Comparison of ENCODE assay signal across 27 cellular contexts in genomic region chr1:200912737-200913407, GRCh38. TPM values are rescaled to one million over a fixed set of nuclear protein-coding genes. Genes with fewer than 3 reads are reported as not detected.
DNase-seq lines count a peak whose midpoint lies in the region; ATAC-seq and TF ChIP-seq lines count a peak whose summit lies in the region.
"Had no signal": no experiment of that assay in that cellular context is flagged by ENCODE, and none has a peak within 500 bp of the region (broad histone marks: within the 10 kb centered on the region; RNA-seq: fewer than 3 reads in every experiment).

No MANE protein-coding gene starts in this region.

- no peaks in the 10 kb centered on the region for H3K27me3 Mint-ChIP-seq in MCF 10A (ENCODE audit: insufficient read depth, unreplicated experiment)
- H3K27me3 Mint-ChIP-seq: stimulated activated memory B cell treated with anti-CD40 and anti-IgM and Interleukin-4, amounts not matched to agents 10 μg/mL and 1 μg/mL and 100 μg/mL, for 72 hours had no signal

- DNase-seq in NCI-H1105 treated with DMSO at 0.1 percent for 48 hours (lab: John Stamatoyannopoulos, UW) = peak; percentile 69
- peak; percentile 91 for DNase-seq in MCF 10A (ENCODE audit: unreplicated experiment)
- DNase-seq in head of caudate nucleus = peak in 37 of 42 donors; percentile 7 to 73 (median 47)
- DNase-seq in posterior vena cava (ENCODE audit: low spot score) = peak; percentile 29
- DNase-seq in NCI-H2029 (lab: John Stamatoyannopoulos, UW) = no peak
- no peak for DNase-seq in SK-N-SH
- DNase-seq: activated CD4-positive, alpha-beta T cell treated with anti-CD3 and anti-CD28 coated beads for 4 hours; activated CD8-positive, alpha-beta memory T cell treated with anti-CD3 and anti-CD28 coated beads for 24 hours; activated gamma-delta T cell treated with Interleukin-2 at 50 U/mL for 16 hours; activated naive CD8-positive, alpha-beta T cell treated with anti-CD3 and anti-CD28 coated beads, Interleukin-2, amount 50 U/mL, for 24 hours; activated T-cell treated with anti-CD3 and anti-CD28 coated beads, Interleukin-2, amount 50 U/mL, for 1 hour; cerebellar nuclear complex; effector CD4-positive, alpha-beta T cell; gastrocnemius medialis; NCI-H1417; NCI-H510A treated with DMSO at 0.1 percent for 48 hours; stimulated activated CD4-positive, alpha-beta T cell treated with anti-CD3 and anti-CD28 coated beads, Interleukin-2, amount 100 ng/mL, for 48 hours had no signal

- ATAC-seq in HG02642 (IDR thresholded peaks at IDR 0.05; ENCODE audit: poor library complexity, unreplicated experiment) = no peak
- ATAC-seq in HG03378 (IDR thresholded peaks at IDR 0.05; ENCODE audit: unreplicated experiment) = no peak
- ATAC-seq: activated naive CD8-positive, alpha-beta T cell treated with anti-CD3 and anti-CD28 coated beads, Interleukin-2, amount 50 U/mL, for 24 hours; gastrocnemius medialis; HCT116; stimulated activated memory B cell treated with anti-CD40 and anti-IgM and Interleukin-4, amounts not matched to agents 10 μg/mL and 1 μg/mL and 100 μg/mL, for 72 hours had no signal

- POLR2A ChIA-PET in MCF 10A (lab: Yijun Ruan, JAX) = interaction anchor here (0.5 to 4.8 kb wide), 7 partner anchors 8 to 291 kb away, joined by 3 to 52 read pairs (median 3); partner anchors contain the start of gene INAVA
- POLR2A ChIA-PET in SK-N-SH (lab: Yijun Ruan, JAX) = no interaction called here

- no peaks in the 10 kb centered on the region for H4K20me1 ChIP-seq in SK-N-SH (ENCODE audit: insufficient read depth)

- no peak overlapping the region for H3K27ac ChIP-seq in SK-N-SH (ENCODE audit: low read depth in 2 of 2, low read length in 1 of 2)
- H3K27ac ChIP-seq: C4-2B, esophagus muscularis mucosa, gastrocnemius medialis, thoracic aorta had no signal

- intact Hi-C loops in MCF 10A (cut with micrococcal nuclease) (no loop called here), head of caudate nucleus (cut with DNase I) (no loop called here), posterior vena cava (cut with DNase I) (no loop called here)

- no peaks in the 10 kb centered on the region for H3K79me2 ChIP-seq in SK-N-SH (ENCODE audit: insufficient read depth)

- no peak overlapping the region for H3K9ac ChIP-seq in SK-N-SH

- no TSS peak for BruUV-seq in MCF 10A (replicated peaks; lab: Mats Ljungman, UMichigan)

- peaks cover 67% of the 10 kb centered on the region for H3K36me3 Mint-ChIP-seq in MCF 10A (ENCODE audit: insufficient read depth, unreplicated experiment)

- H2AFZ ChIP-seq in SK-N-SH (ENCODE audit: low read depth) = no peak overlapping the region

- no peaks in the 10 kb centered on the region for H3K27me3 ChIP-seq in SK-N-SH (ENCODE audit: insufficient read depth)
- H3K27me3 ChIP-seq: gastrocnemius medialis had no signal

- no peak overlapping the region for H3K4me3 ChIP-seq in SK-N-SH (ENCODE audit: low read depth in 2 of 2, low read length in 1 of 2)
- H3K4me3 ChIP-seq: esophagus muscularis mucosa, gastrocnemius medialis, lung, thoracic aorta had no signal

- TF ChIP-seq RAD21 in SK-N-SH (IDR thresholded peaks at IDR 0.05; ENCODE audit: low read length) = no peak

- no peak overlapping the region for H3K4me2 ChIP-seq in SK-N-SH

- TF ChIP-seq CTCF in MCF 10A (IDR thresholded peaks at IDR 0.05; ENCODE audit: unreplicated experiment) = no peak
- TF ChIP-seq CTCF in SK-N-SH (IDR thresholded peaks at IDR 0.05) = no peak

- no peaks in the 10 kb centered on the region for H3K9me3 ChIP-seq in SK-N-SH
- H3K9me3 ChIP-seq: esophagus muscularis mucosa, gastrocnemius medialis, thoracic aorta had no signal

- no peaks in the 10 kb centered on the region for H3K4me1 ChIP-seq in SK-N-SH (ENCODE audit: control insufficient read depth in 1 of 2, insufficient read depth in 2 of 2, low read depth in 1 of 2, low read length in 1 of 2)
- H3K4me1 ChIP-seq: gastrocnemius medialis had no signal

- H3K27ac Mint-ChIP-seq in MCF 10A (ENCODE audit: low read depth, unreplicated experiment) = peak overlapping the region; percentile 30
- H3K27ac Mint-ChIP-seq: activated naive CD8-positive, alpha-beta T cell treated with anti-CD3 and anti-CD28 coated beads, Interleukin-2, amount 50 U/mL, for 24 hours; stimulated activated memory B cell treated with anti-CD40 and anti-IgM and Interleukin-4, amounts not matched to agents 10 μg/mL and 1 μg/mL and 100 μg/mL, for 72 hours; T-helper 1 cell treated with Interleukin-12 subunit alpha and Interleukin-12 subunit beta and Interleukin-4 antibody, amounts not matched to agents 30 μg/mL and 1 μg/mL, for 36 hours had no signal

- no peak for TF ChIP-seq EP300 in SK-N-SH (IDR thresholded peaks at IDR 0.05; ENCODE audit: borderline replicate concordance in 1 of 2, low read depth in 1 of 2, low read length in 1 of 2)

- CTCF ChIA-PET in MCF 10A (lab: Yijun Ruan, JAX) (interaction anchor here (1.1 to 2.0 kb wide), 7 partner anchors 10 to 355 kb away, joined by 3 to 7 read pairs (median 4); no protein-coding TSS in a partner anchor), SK-N-SH (lab: Yijun Ruan, JAX) (interaction anchor here (1.5 kb wide), 1 partner anchor 22 kb away, joined by 6 read pairs; no protein-coding TSS in a partner anchor)

- H3K4me3 Mint-ChIP-seq in MCF 10A (ENCODE audit: unreplicated experiment) = peak overlapping the region; percentile 16
- H3K4me3 Mint-ChIP-seq: activated naive CD8-positive, alpha-beta T cell treated with anti-CD3 and anti-CD28 coated beads, Interleukin-2, amount 50 U/mL, for 24 hours; stimulated activated memory B cell treated with anti-CD40 and anti-IgM and Interleukin-4, amounts not matched to agents 10 μg/mL and 1 μg/mL and 100 μg/mL, for 72 hours; T-helper 1 cell treated with Interleukin-12 subunit alpha and Interleukin-12 subunit beta and Interleukin-4 antibody, amounts not matched to agents 30 μg/mL and 1 μg/mL, for 36 hours had no signal

- H3K36me3 ChIP-seq in SK-N-SH (replicated peaks in 1 of 2; ENCODE audit: control insufficient read depth in 1 of 2, insufficient read depth in 2 of 2, low read length in 1 of 2) = no peaks in the 10 kb centered on the region
- H3K36me3 ChIP-seq: esophagus muscularis mucosa, gastrocnemius medialis, thoracic aorta had no signal

- H3K9me3 Mint-ChIP-seq in MCF 10A (ENCODE audit: unreplicated experiment) = no peaks in the 10 kb centered on the region
- H3K9me3 Mint-ChIP-seq: activated naive CD8-positive, alpha-beta T cell treated with anti-CD3 and anti-CD28 coated beads, Interleukin-2, amount 50 U/mL, for 24 hours; T-helper 1 cell treated with Interleukin-12 subunit alpha and Interleukin-12 subunit beta and Interleukin-4 antibody, amounts not matched to agents 30 μg/mL and 1 μg/mL, for 36 hours had no signal

- H3K4me1 Mint-ChIP-seq in MCF 10A (ENCODE audit: insufficient read depth, unreplicated experiment) = peaks cover 45% of the 10 kb centered on the region
- H3K4me1 Mint-ChIP-seq: activated naive CD8-positive, alpha-beta T cell treated with anti-CD3 and anti-CD28 coated beads, Interleukin-2, amount 50 U/mL, for 24 hours had no signal

- no peaks in the 10 kb centered on the region for H3K9me2 ChIP-seq in SK-N-SH

- WGBS in SK-N-SH (ENCODE audit: low lambda C conversion rate) = 80% methylated on average over 13 of the region's 13 CpGs

- H3F3A ChIP-seq in SK-N-SH (replicated peaks; ENCODE audit: insufficient read depth) = no peaks in the 10 kb centered on the region

TF ChIP-seq in SK-N-SH, 30 proteins besides CTCF, POLR2A, EP300 and RAD21:
- no peak for TF ChIP-seq SMC3 (IDR thresholded peaks at IDR 0.05; ENCODE audit: low read depth, low read length)

RNA-seq across cellular contexts. Expression of gene INAVA, which starts 18.2 kb away (rescaled TPM):
- total RNA-seq in MCF 10A (2022) (25.1 and 30.5 TPM in 2 replicates), posterior vena cava (under 1 TPM; 0.29 to 0.51 TPM)
- polyA plus RNA-seq in SK-N-SH (2012; rRNA removed) = 0.08 and 0.12 TPM in 2 replicates
- 0.09 and 0.10 TPM in 2 replicates for polyA plus RNA-seq in SK-N-SH (2012; cell fraction: cytosol; rRNA removed)
- 0.27 and 1.1 TPM in 2 replicates for polyA plus RNA-seq in SK-N-SH (2012; cell fraction: nucleus; rRNA removed)

RNA-seq across cellular contexts. Expression of gene GPR25, which starts 40.1 kb away (rescaled TPM):
- total RNA-seq in MCF 10A (2022) (0.25 and 0.68 TPM in 2 replicates), posterior vena cava (not detected)
- not detected in 2 replicates for polyA plus RNA-seq in SK-N-SH (2012; rRNA removed)
- not detected in 2 replicates for polyA plus RNA-seq in SK-N-SH (2012; cell fraction: cytosol; rRNA removed)
- polyA plus RNA-seq in SK-N-SH (2012; cell fraction: nucleus; rRNA removed) = 0.04 TPM in 1 of 2 replicates, not detected in the other
- total RNA-seq: esophagus muscularis mucosa, thoracic aorta had no signal
- polyA plus RNA-seq: AG04450 had no signal

Comparison
In these comparisons a context has a peak if more than half of its experiments do, and no peak if none do; other contexts are left out.
1. DNase-seq: peak in NCI-H1105 treated with DMSO at 0.1 percent for 48 hours (single experiment), MCF 10A (single experiment), head of caudate nucleus (37 of 42) and posterior vena cava (single experiment); none in NCI-H2029 (single experiment) and SK-N-SH (single experiment).
2. RNA of gene INAVA, which starts 18.2 kb away (total RNA-seq): 25.1 to 30.5 TPM in MCF 10A; 0.29 to 0.51 TPM in posterior vena cava; every median in the first group is over 10 times any median in the second.